25 cellular contexts compared by ENCODE assay signal in genomic region chr15:48421362-48421761, GRCh38.
"Had no signal": no experiment of that assay in that cellular context is flagged by ENCODE, and none has a peak within 500 bp of the region (broad histone marks: within the 10 kb centered on the region; RNA-seq: fewer than 3 reads in every experiment).

No MANE protein-coding gene starts in this region.

- H3K4me1 Mint-ChIP-seq: activated CD4-positive, alpha-beta memory T cell treated with anti-CD3 and anti-CD28 coated beads, Interleukin-2, amount 10 ng/mL, durations not matched to agents 7 days and 5 days; activated CD4-positive, alpha-beta T cell treated with anti-CD3 and anti-CD28 coated beads for 36 hours; activated T-helper 17 cell treated with anti-CD3 and anti-CD28 coated beads, Interleukin-2, amount 50 U/mL, for 72 hours; T-cell had no signal

- H3K27me3 Mint-ChIP-seq: activated CD4-positive, alpha-beta memory T cell treated with anti-CD3 and anti-CD28 coated beads, Interleukin-2, amount 10 ng/mL, durations not matched to agents 7 days and 5 days; activated CD4-positive, alpha-beta T cell treated with anti-CD3 and anti-CD28 coated beads for 36 hours; activated naive CD8-positive, alpha-beta T cell had no signal

- ATAC-seq: activated CD4-positive, alpha-beta T cell treated with anti-CD3 and anti-CD28 coated beads for 36 hours; activated T-helper 17 cell treated with anti-CD3 and anti-CD28 coated beads, Interleukin-2, amount 50 U/mL, for 72 hours; T-cell had no signal

- H2AFZ ChIP-seq: PC-9 had no signal

- H3K36me3 Mint-ChIP-seq: activated naive CD8-positive, alpha-beta T cell; T-cell had no signal

- H3K27ac ChIP-seq: brain microvascular endothelial cell, cardiac muscle cell, PC-9, SK-N-MC had no signal

- H3K4me2 ChIP-seq: PC-9 had no signal

- H3K9me3 Mint-ChIP-seq: activated CD4-positive, alpha-beta memory T cell treated with anti-CD3 and anti-CD28 coated beads, Interleukin-2, amount 10 ng/mL, durations not matched to agents 7 days and 5 days; activated naive CD4-positive, alpha-beta T cell treated with anti-CD3 and anti-CD28 coated beads for 36 hours; activated T-helper 17 cell treated with anti-CD3 and anti-CD28 coated beads, Interleukin-2, amount 50 U/mL, for 72 hours; T-cell had no signal

- H3K4me3 Mint-ChIP-seq: activated CD4-positive, alpha-beta memory T cell treated with anti-CD3 and anti-CD28 coated beads, Interleukin-2, amount 10 ng/mL, durations not matched to agents 7 days and 5 days; activated CD4-positive, alpha-beta T cell treated with anti-CD3 and anti-CD28 coated beads for 36 hours; activated naive CD4-positive, alpha-beta T cell treated with anti-CD3 and anti-CD28 coated beads for 36 hours; activated naive CD8-positive, alpha-beta T cell; activated T-helper 17 cell treated with anti-CD3 and anti-CD28 coated beads, Interleukin-2, amount 50 U/mL, for 72 hours; T-cell had no signal

- H3K27ac Mint-ChIP-seq: activated CD4-positive, alpha-beta memory T cell treated with anti-CD3 and anti-CD28 coated beads, Interleukin-2, amount 10 ng/mL, durations not matched to agents 7 days and 5 days; activated CD4-positive, alpha-beta T cell treated with anti-CD3 and anti-CD28 coated beads for 36 hours; activated naive CD4-positive, alpha-beta T cell treated with anti-CD3 and anti-CD28 coated beads for 36 hours; activated naive CD8-positive, alpha-beta T cell; activated T-helper 17 cell treated with anti-CD3 and anti-CD28 coated beads, Interleukin-2, amount 50 U/mL, for 72 hours; T-cell had no signal

- FAIRE-seq: TTC549 had no signal

- DNase-seq: activated CD4-positive, alpha-beta memory T cell treated with anti-CD3 and anti-CD28 coated beads, Interleukin-2, amount 10 ng/mL, durations not matched to agents 7 days and 5 days; activated CD4-positive, alpha-beta T cell treated with anti-CD3 and anti-CD28 coated beads for 36 hours; activated CD4-positive, alpha-beta T cell treated with anti-CD3 and anti-CD28 coated beads, Interleukin-2, amount 50 U/mL, for 1 hour; activated CD4-positive, CD25-positive, alpha-beta regulatory T cell; activated gamma-delta T cell; activated naive CD4-positive, alpha-beta T cell treated with anti-CD3 and anti-CD28 coated beads for 36 hours; activated T-cell treated with anti-CD3 and anti-CD28 coated beads for 4 hours; activated T-cell treated with anti-CD3 and anti-CD28 coated beads, Interleukin-2, amount 50 U/mL, for 48 hours; amygdala; brain microvascular endothelial cell; Kasumi-1; KBM-7; NCI-H1048; NCI-H1694; NCI-H2029 treated with DMSO at 0.1 percent for 48 hours; NCI-H524; PC-9; T-cell; T-helper 2 cell; T1000 had no signal

- H3K27me3 ChIP-seq: brain microvascular endothelial cell, cardiac muscle cell had no signal

- H3K36me3 ChIP-seq: cardiac muscle cell had no signal

- H3K4me3 ChIP-seq: cardiac muscle cell, PC-9, SK-N-MC had no signal
